ENCODE assay signal across 27 cellular contexts in genomic region chr2:109494351-109494750, GRCh38.
DNase-seq lines count a peak whose midpoint lies in the region; ATAC-seq and TF ChIP-seq lines count a peak whose summit lies in the region.
"Had no signal": no experiment of that assay in that cellular context is flagged by ENCODE, and none has a peak within 500 bp of the region (broad histone marks: within the 10 kb centered on the region; RNA-seq: fewer than 3 reads in every experiment).

No MANE protein-coding gene starts in this region.

- H3K9me3 ChIP-seq in colonic mucosa: no peaks in the 10 kb centered on the region
- no peaks in the 10 kb centered on the region for H3K9me3 ChIP-seq in mucosa of rectum (ENCODE audit: control insufficient read depth in 2 of 2, low read length in 2 of 2)
- H3K9me3 ChIP-seq in stomach: no peaks in the 10 kb centered on the region
- H3K9me3 ChIP-seq: A549, MG63 had no signal

- POLR2A ChIA-PET in RWPE1 (lab: Yijun Ruan, JAX; ENCODE audit: low non-redundant PET): no interaction called here

- no peak for TF ChIP-seq POLR2A in stomach (IDR thresholded peaks at IDR 0.05)

- DNase-seq in RWPE1 (ENCODE audit: low spot score) (no peak), colonic mucosa (peak; percentile 70), stomach (peak; percentile 47), epidermal melanocyte (ENCODE audit: insufficient read length, low spot score) (no peak), COLO668 (lab: John Stamatoyannopoulos, UW; ENCODE audit: unreplicated experiment) (no peak)
- DNase-seq: AML-193; CD4-positive, alpha-beta T cell; COR-L47; DMS53; H9; IMR-90; KG1; NCI-H1105 treated with DMSO at 0.1 percent for 48 hours; NCI-H2029; NCI-H446; NCI-H524 treated with DMSO at 0.1 percent for 48 hours; NCI-H82; NK-92 treated with Interleukin-12 subunit alpha and Interleukin-12 subunit beta, amount 100 ng/mL, for 24 hours; PC-3; RPMI8226; SHP77 treated with DMSO at 0.1 percent for 48 hours had no signal

- 34 to 56% (median 55%) methylated on average over 2 to 3 of the region's 3 CpGs for WGBS in stomach, 5 donors

- H3K27me3 ChIP-seq in colonic mucosa (no peaks in the 10 kb centered on the region), mucosa of rectum (ENCODE audit: control insufficient read depth in 2 of 2, insufficient read depth in 2 of 2, low read length in 2 of 2) (no peaks in the 10 kb centered on the region), stomach (no peaks in the 10 kb centered on the region)
- H3K27me3 ChIP-seq: BLaER1 treated with 17β-estradiol and CSF1 and Interleukin-3, amounts not matched to agents 10 nM and 100 nM; MG63 had no signal

- peaks cover 5% of the 10 kb centered on the region for H3K4me1 ChIP-seq in colonic mucosa
- peaks cover 26 to 46% of the 10 kb centered on the region in 2 donors for H3K4me1 ChIP-seq in mucosa of rectum (ENCODE audit: control insufficient read depth in 2 of 2, insufficient read depth in 2 of 2, low read length in 2 of 2)
- H3K4me1 ChIP-seq in stomach: peaks cover 0 to 20% (median 17%) of the 10 kb centered on the region in 4 donors
- H3K4me1 ChIP-seq: A549 had no signal

- intact Hi-C loops in colonic mucosa (cut with DNase I) (no loop called here), stomach (cut with DNase I; ENCODE audit: low total_unique reads) (no loop called here)

- TF ChIP-seq CTCF in RWPE1 (conservative IDR thresholded peaks at IDR 0.05; ENCODE audit: low read depth): no peak
- TF ChIP-seq CTCF in colonic mucosa (IDR thresholded peaks at IDR 0.05): no peak
- no peak for TF ChIP-seq CTCF in stomach (IDR thresholded peaks at IDR 0.05)

- no peak for TF ChIP-seq EP300 in stomach (IDR thresholded peaks at IDR 0.05)

- H3K27ac ChIP-seq in RWPE1 (0 out of 2 replicates have a peak overlapping the region, but pooled peaks have one; percentile 23), colonic mucosa (peak overlapping the region; percentile 28), mucosa of rectum (ENCODE audit: low read depth in 2 of 2, low read length in 2 of 2) (peak overlapping the region; percentile 56 to 86), stomach (no peak overlapping the region)
- H3K27ac ChIP-seq: A549; BLaER1 treated with 17β-estradiol and CSF1 and Interleukin-3, amounts not matched to agents 10 nM and 100 nM had no signal

- H3K4me3 ChIP-seq in colonic mucosa (no peak overlapping the region), mucosa of rectum (ENCODE audit: low read length in 2 of 2) (no peak overlapping the region), stomach (no peak overlapping the region)
- H3K4me3 ChIP-seq: A549; BLaER1 treated with 17β-estradiol and CSF1 and Interleukin-3, amounts not matched to agents 10 nM and 100 nM; GM23338; MG63 had no signal

- H3K36me3 ChIP-seq in colonic mucosa (no peaks in the 10 kb centered on the region), mucosa of rectum (ENCODE audit: control insufficient read depth in 2 of 2, insufficient read depth in 2 of 2, low read length in 2 of 2) (no peaks in the 10 kb centered on the region), stomach (peaks cover 0 to 7% (median 5%) of the 10 kb centered on the region in 4 donors)
- H3K36me3 ChIP-seq: MG63 had no signal

- CTCF ChIA-PET in RWPE1 (lab: Yijun Ruan, JAX): interaction anchor here (0.7 kb wide), 1 partner anchor 8 kb away, joined by 4 read pairs; no protein-coding TSS in a partner anchor

- H3K9ac ChIP-seq in colonic mucosa (ENCODE audit: low read depth in 2 of 2, low read length in 2 of 2): peak overlapping the region in 1 of 2 donors; percentile 44
- peak overlapping the region in 1 of 2 donors; percentile 13 for H3K9ac ChIP-seq in mucosa of rectum (ENCODE audit: low read depth in 1 of 2, low read length in 2 of 2)
- H3K9ac ChIP-seq: BLaER1 treated with 17β-estradiol and CSF1 and Interleukin-3, amounts not matched to agents 10 nM and 100 nM had no signal

- ATAC-seq in GM19035 (IDR thresholded peaks at IDR 0.05; ENCODE audit: unreplicated experiment): no peak
- ATAC-seq: PC-3 had no signal

Comparison
In these comparisons a context has a peak if more than half of its experiments do, and no peak if none do; other contexts are left out.
1. DNase-seq: peak in colonic mucosa (single experiment) and stomach (single experiment); none in RWPE1 (single experiment), epidermal melanocyte (single experiment) and COLO668 (single experiment).
2. H3K27ac ChIP-seq: peak in RWPE1 (single experiment), colonic mucosa (single experiment) and mucosa of rectum (2 of 2); none in stomach (0 of 5).